In the genomic region with DNA sequence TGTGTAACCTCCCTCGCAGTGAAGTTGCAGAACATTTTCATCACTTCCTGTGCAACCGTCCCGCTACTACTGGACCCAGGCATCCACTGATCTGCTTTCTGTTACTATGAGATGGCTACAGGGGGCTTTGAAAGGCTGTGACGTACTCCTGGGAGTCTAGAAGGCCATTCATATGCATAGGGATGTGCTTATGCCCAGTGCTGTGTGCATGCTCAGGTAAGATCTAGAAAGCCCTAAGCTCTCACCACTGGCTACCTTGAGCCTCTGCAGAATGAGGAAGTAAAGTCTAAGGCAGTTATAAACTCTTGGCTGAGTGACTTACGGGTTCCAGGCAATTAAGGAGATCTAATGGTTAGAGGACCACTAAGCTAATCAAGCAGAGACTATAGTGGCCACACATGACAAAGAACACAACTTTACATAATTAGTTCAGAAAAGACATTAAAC, we compare ENCODE assay signal across 16 cellular contexts. TPM values are rescaled to one million over a fixed set of nuclear protein-coding genes. Genes with fewer than 3 reads are reported as not detected.
A peak's percentile ranks its signal among the peaks of the same experiment; 100 is the strongest.
DNase-seq lines count a peak whose midpoint lies in the region; ATAC-seq lines count a peak whose summit lies in the region.
"Had no signal": no experiment of that assay in that cellular context is flagged by ENCODE, and none has a peak within 500 bp of the region (broad histone marks: within the 10 kb centered on the region; RNA-seq: fewer than 3 reads in every experiment).

No MANE protein-coding gene starts in this region.

- no peak overlapping the region for H3K4me3 ChIP-seq in naive thymus-derived CD4-positive, alpha-beta T cell (ENCODE audit: low read length)
- H3K4me3 ChIP-seq: coronary artery, lower lobe of right lung, skin epidermis had no signal

- H3K9me3 ChIP-seq in naive thymus-derived CD4-positive, alpha-beta T cell (ENCODE audit: control insufficient read depth in 2 of 3, low read length in 3 of 3), result no peaks in the 10 kb centered on the region
- H3K9me3 ChIP-seq: lower lobe of right lung had no signal

- DNase-seq in SIG-M5 treated with dmso at 0.1 percent for 504 hours (lab: John Stamatoyannopoulos, UW; ENCODE audit: unreplicated experiment), result peak; percentile 36
- DNase-seq in SIG-M5 (lab: John Stamatoyannopoulos, UW), result no peak
- DNase-seq in NOMO-1 treated with dmso at 0.1 percent for 144 hours (lab: John Stamatoyannopoulos, UW; ENCODE audit: unreplicated experiment), result peak; percentile 83
- DNase-seq in activated CD8-positive, alpha-beta T cell treated with anti-CD3 and anti-CD28 coated beads, Interleukin-2, amount 10 ng/mL, durations not matched to agents 7 days and 5 days, result no peak
- DNase-seq in naive thymus-derived CD4-positive, alpha-beta T cell, result no peak
- DNase-seq in cerebellum (ENCODE audit: low spot score), result no peak
- DNase-seq: amniotic stem cell had no signal

- peaks cover 5 to 60% (median 18%) of the 10 kb centered on the region in 3 experiments for H3K36me3 ChIP-seq in naive thymus-derived CD4-positive, alpha-beta T cell (ENCODE audit: control insufficient read depth in 2 of 3, insufficient read depth in 3 of 3, low read length in 3 of 3)

- no peaks in the 10 kb centered on the region for H3K27me3 Mint-ChIP-seq in activated CD8-positive, alpha-beta T cell treated with anti-CD3 and anti-CD28 coated beads, Interleukin-2, amount 10 ng/mL, durations not matched to agents 7 days and 5 days (ENCODE audit: low read depth)
- no peaks in the 10 kb centered on the region for H3K27me3 Mint-ChIP-seq in naive thymus-derived CD4-positive, alpha-beta T cell

- H3K4me3 Mint-ChIP-seq in activated CD8-positive, alpha-beta T cell treated with anti-CD3 and anti-CD28 coated beads, Interleukin-2, amount 10 ng/mL, durations not matched to agents 7 days and 5 days, result no peak overlapping the region
- no peak overlapping the region for H3K4me3 Mint-ChIP-seq in naive thymus-derived CD4-positive, alpha-beta T cell

- peaks cover 75% of the 10 kb centered on the region for H3K36me3 Mint-ChIP-seq in activated CD8-positive, alpha-beta T cell treated with anti-CD3 and anti-CD28 coated beads, Interleukin-2, amount 10 ng/mL, durations not matched to agents 7 days and 5 days (ENCODE audit: low read depth)
- H3K36me3 Mint-ChIP-seq in naive thymus-derived CD4-positive, alpha-beta T cell, result peaks cover under 1 to 43% (median 12%) of the 10 kb centered on the region in 5 donors

- POLR2A ChIA-PET in activated CD8-positive, alpha-beta T cell treated with anti-CD3 and anti-CD28 coated beads, Interleukin-2, amount 10 ng/mL, durations not matched to agents 7 days and 5 days (lab: Charles Lee), result interaction anchor here (1.2 to 3.5 kb wide), 2 partner anchors 10 to 16 kb away, joined by 5 to 21 read pairs; partner anchors contain the start of genes HNRNPAB and PHYKPL
- POLR2A ChIA-PET in naive thymus-derived CD4-positive, alpha-beta T cell (lab: Charles Lee), result interaction anchor here (1.1 to 3.8 kb wide), 5 partner anchors 10 to 15 kb away, joined by 3 to 11 read pairs (median 11); partner anchors contain the start of gene HNRNPAB

- H3K4me1 ChIP-seq in naive thymus-derived CD4-positive, alpha-beta T cell (ENCODE audit: control insufficient read depth in 2 of 2, insufficient read depth in 2 of 2, low read length in 2 of 2), result no peaks in the 10 kb centered on the region

- CTCF ChIA-PET in activated CD8-positive, alpha-beta T cell treated with anti-CD3 and anti-CD28 coated beads, Interleukin-2, amount 10 ng/mL, durations not matched to agents 7 days and 5 days (lab: Charles Lee), result interaction anchor here (0.6 to 1.9 kb wide), 4 partner anchors 10 to 19 kb away, joined by 3 to 5 read pairs (median 4); partner anchors contain the start of gene PHYKPL
- CTCF ChIA-PET in naive thymus-derived CD4-positive, alpha-beta T cell (lab: Charles Lee), result interaction anchor here (0.6 to 1.5 kb wide), 2 partner anchors 10 to 19 kb away, joined by 3 read pairs; no protein-coding TSS in a partner anchor

- H3K27me3 ChIP-seq in naive thymus-derived CD4-positive, alpha-beta T cell (ENCODE audit: control insufficient read depth in 2 of 2, insufficient read depth in 2 of 2, low read length in 2 of 2), result no peaks in the 10 kb centered on the region

- ATAC-seq in activated CD8-positive, alpha-beta T cell treated with anti-CD3 and anti-CD28 coated beads, Interleukin-2, amount 10 ng/mL, durations not matched to agents 7 days and 5 days, result no peak
- ATAC-seq in naive thymus-derived CD4-positive, alpha-beta T cell, result no peak
- ATAC-seq in activated CD4-positive, CD25-positive, alpha-beta regulatory T cell treated with anti-CD3 and anti-CD28 coated beads, Interleukin-2, amount 50 U/mL, for 24 hours, result no peak
- no peak for ATAC-seq in GM21619 (IDR thresholded peaks at IDR 0.05; ENCODE audit: unreplicated experiment)

- peak overlapping the region; percentile 15 for H3K27ac ChIP-seq in naive thymus-derived CD4-positive, alpha-beta T cell (ENCODE audit: low read depth, low read length)
- H3K27ac ChIP-seq: coronary artery, lower lobe of right lung had no signal

- H3K4me1 Mint-ChIP-seq in activated CD8-positive, alpha-beta T cell treated with anti-CD3 and anti-CD28 coated beads, Interleukin-2, amount 10 ng/mL, durations not matched to agents 7 days and 5 days (ENCODE audit: low read depth), result peaks cover 21% of the 10 kb centered on the region
- H3K4me1 Mint-ChIP-seq in naive thymus-derived CD4-positive, alpha-beta T cell, result peaks cover 6 to 28% (median 19%) of the 10 kb centered on the region in 7 donors

- peak overlapping the region; percentile 58 for H3K27ac Mint-ChIP-seq in activated CD8-positive, alpha-beta T cell treated with anti-CD3 and anti-CD28 coated beads, Interleukin-2, amount 10 ng/mL, durations not matched to agents 7 days and 5 days
- peak overlapping the region in 8 of 9 donors; percentile 10 to 81 (median 46) for H3K27ac Mint-ChIP-seq in naive thymus-derived CD4-positive, alpha-beta T cell

- no peaks in the 10 kb centered on the region for H3K9me3 Mint-ChIP-seq in activated CD8-positive, alpha-beta T cell treated with anti-CD3 and anti-CD28 coated beads, Interleukin-2, amount 10 ng/mL, durations not matched to agents 7 days and 5 days (ENCODE audit: insufficient read depth)
- no peaks in the 10 kb centered on the region for H3K9me3 Mint-ChIP-seq in naive thymus-derived CD4-positive, alpha-beta T cell

- intact Hi-C loops in naive thymus-derived CD4-positive, alpha-beta T cell (cut with micrococcal nuclease), result no loop called here

RNA-seq across cellular contexts. Expression of gene HNRNPAB, which starts 11.8 kb away (rescaled TPM):
- 100 to 1,000 TPM; 335 to 336 TPM for total RNA-seq in activated CD8-positive, alpha-beta T cell treated with anti-CD3 and anti-CD28 coated beads, Interleukin-2, amount 10 ng/mL, durations not matched to agents 7 days and 5 days
- total RNA-seq in naive thymus-derived CD4-positive, alpha-beta T cell, result 100 to 1,000 TPM in 1 of 5 experiments, 10 to 100 TPM in 4; 68.9 to 197 (median 82.6) TPM
- polyA plus RNA-seq in naive thymus-derived CD4-positive, alpha-beta T cell, result 10 to 100 TPM; 40.6 to 62.4 TPM
- 37.9 TPM for total RNA-seq in cerebellum

RNA-seq across cellular contexts. Expression of gene PHYKPL, which starts 16.5 kb away (rescaled TPM):
- total RNA-seq in activated CD8-positive, alpha-beta T cell treated with anti-CD3 and anti-CD28 coated beads, Interleukin-2, amount 10 ng/mL, durations not matched to agents 7 days and 5 days, result 100 to 1,000 TPM; 125 to 126 TPM
- 100 to 1,000 TPM; 107 to 265 (median 176) TPM for total RNA-seq in naive thymus-derived CD4-positive, alpha-beta T cell
- 10 to 100 TPM; 38.8 to 50.2 TPM for polyA plus RNA-seq in naive thymus-derived CD4-positive, alpha-beta T cell
- 32.4 TPM for total RNA-seq in cerebellum

RNA-seq across cellular contexts. Expression of gene GMCL2, which starts 28.9 kb away (rescaled TPM):
- total RNA-seq in activated CD8-positive, alpha-beta T cell treated with anti-CD3 and anti-CD28 coated beads, Interleukin-2, amount 10 ng/mL, durations not matched to agents 7 days and 5 days, result not detected
- total RNA-seq in naive thymus-derived CD4-positive, alpha-beta T cell, result not detected
- not detected for polyA plus RNA-seq in naive thymus-derived CD4-positive, alpha-beta T cell
- not detected for total RNA-seq in cerebellum
- total RNA-seq: lower lobe of right lung, MCF 10A, osteoblast, temporal lobe had no signal
- polyA plus RNA-seq: fibroblast of lung had no signal

Comparison
In these comparisons a context has a peak if more than half of its experiments do, and no peak if none do; other contexts are left out.
1. DNase-seq: peak in SIG-M5 treated with dmso at 0.1 percent for 504 hours (single experiment) and NOMO-1 treated with dmso at 0.1 percent for 144 hours (single experiment); none in SIG-M5 (single experiment), activated CD8-positive, alpha-beta T cell treated with anti-CD3 and anti-CD28 coated beads, Interleukin-2, amount 10 ng/mL, durations not matched to agents 7 days and 5 days (single experiment), naive thymus-derived CD4-positive, alpha-beta T cell (0 of 9) and cerebellum (single experiment).